ENCODE assay signal across 1 cellular context in genomic region chr6:110703906-110704594, GRCh38.
TF ChIP-seq lines count a peak whose summit lies in the region.

No MANE protein-coding gene starts in this region.

TF ChIP-seq in HepG2, 621 proteins besides CTCF, POLR2A, EP300 and RAD21 (continued from another document):
- TF ChIP-seq NFAT5 (CRISPR knock-in tag; IDR thresholded peaks at IDR 0.05) = no peak
